Comparison of ENCODE assay signal across 1 cellular context in the genomic region with DNA sequence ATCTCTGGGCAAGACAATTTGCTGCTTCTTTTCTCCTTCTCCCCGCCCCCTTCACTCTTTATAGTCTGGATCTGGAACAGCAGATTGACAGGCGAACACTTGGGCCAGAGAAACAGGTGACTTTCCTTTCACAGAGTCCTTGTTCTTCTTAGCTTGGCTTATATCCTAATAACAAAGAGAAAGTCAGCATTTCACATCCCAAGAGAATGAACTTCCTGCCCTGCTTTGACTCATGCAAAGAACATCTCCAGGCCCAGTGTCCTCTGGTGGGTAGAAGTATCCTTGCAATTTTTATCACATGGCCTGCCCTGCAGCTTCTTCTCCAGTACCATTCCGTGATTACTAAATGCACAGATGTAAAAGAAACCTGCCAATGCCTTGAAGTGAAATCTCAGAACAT.
TF ChIP-seq lines count a peak whose summit lies in the region.

No MANE protein-coding gene starts in this region.

TF ChIP-seq in H1, 55 proteins besides CTCF, POLR2A, EP300 and RAD21 (continued from another document):
- TF ChIP-seq, protein P1, sequence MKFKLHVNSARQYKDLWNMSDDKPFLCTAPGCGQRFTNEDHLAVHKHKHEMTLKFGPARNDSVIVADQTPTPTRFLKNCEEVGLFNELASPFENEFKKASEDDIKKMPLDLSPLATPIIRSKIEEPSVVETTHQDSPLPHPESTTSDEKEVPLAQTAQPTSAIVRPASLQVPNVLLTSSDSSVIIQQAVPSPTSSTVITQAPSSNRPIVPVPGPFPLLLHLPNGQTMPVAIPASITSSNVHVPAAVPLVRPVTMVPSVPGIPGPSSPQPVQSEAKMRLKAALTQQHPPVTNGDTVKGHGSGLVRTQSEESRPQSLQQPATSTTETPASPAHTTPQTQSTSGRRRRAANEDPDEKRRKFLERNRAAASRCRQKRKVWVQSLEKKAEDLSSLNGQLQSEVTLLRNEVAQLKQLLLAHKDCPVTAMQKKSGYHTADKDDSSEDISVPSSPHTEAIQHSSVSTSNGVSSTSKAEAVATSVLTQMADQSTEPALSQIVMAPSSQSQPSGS (IDR thresholded peaks at IDR 0.05; ENCODE audit: low read length): no peak
- no peak for TF ChIP-seq BCL11A (IDR thresholded peaks at IDR 0.05; ENCODE audit: low read depth in 2 of 2, low read length in 2 of 2)
